9 cellular contexts compared by ENCODE assay signal in the genomic region with DNA sequence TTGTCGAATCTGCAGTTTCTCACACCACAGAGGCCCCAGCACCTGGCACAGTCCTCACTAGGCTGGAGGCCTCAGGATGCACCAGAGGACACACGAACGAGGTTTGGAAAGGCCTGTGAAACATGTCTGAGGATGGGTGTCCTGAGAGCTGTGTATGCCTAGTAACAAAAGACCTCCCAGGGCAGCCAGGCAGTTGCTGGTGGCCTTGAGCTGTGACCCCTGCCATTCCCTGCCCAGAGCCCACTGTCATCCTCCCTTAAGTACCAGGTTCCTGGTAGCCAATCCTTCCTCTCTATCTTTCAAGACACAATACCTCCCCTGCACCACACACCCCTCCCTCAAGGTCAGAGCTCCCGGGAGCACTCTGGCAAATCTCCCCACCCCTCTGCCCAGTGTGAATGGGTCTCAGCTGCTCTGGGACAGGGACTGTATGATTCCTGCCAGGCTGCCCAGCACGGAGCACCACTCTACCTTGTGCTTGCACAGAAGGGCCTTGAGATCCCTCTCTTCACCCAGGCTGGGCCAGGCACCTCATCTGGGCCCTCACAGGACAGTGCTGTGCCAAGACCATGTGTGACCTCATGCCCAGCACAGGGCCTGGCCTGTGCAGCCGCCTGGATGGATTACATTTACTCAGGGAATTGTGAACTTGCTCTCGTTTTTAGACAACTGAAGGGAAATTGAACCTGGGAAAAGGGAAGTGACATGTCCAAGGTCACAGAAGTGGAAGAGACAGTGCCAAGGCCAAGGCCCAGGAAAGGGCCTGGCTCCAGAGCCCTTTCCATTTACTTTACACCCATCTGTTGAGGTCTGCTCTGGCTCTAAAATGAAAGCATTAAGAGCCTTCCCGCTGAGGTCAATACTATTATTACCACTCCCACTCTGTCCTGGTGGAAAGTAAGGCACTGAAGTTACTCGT. TPM values are rescaled to one million over a fixed set of nuclear protein-coding genes. Genes with fewer than 3 reads are reported as not detected.
DNase-seq lines count a peak whose midpoint lies in the region; ATAC-seq and TF ChIP-seq lines count a peak whose summit lies in the region.
"Had no signal": no experiment of that assay in that cellular context is flagged by ENCODE, and none has a peak within 500 bp of the region (broad histone marks: within the 10 kb centered on the region; RNA-seq: fewer than 3 reads in every experiment).

No MANE protein-coding gene starts in this region.

- H3K27ac Mint-ChIP-seq in activated naive CD4-positive, alpha-beta T cell treated with anti-CD3 and anti-CD28 coated beads, Interleukin-2, amount 50 U/mL, for 24 hours = peak overlapping the region; percentile 94
- peak overlapping the region; percentile 94 for H3K27ac Mint-ChIP-seq in activated naive CD8-positive, alpha-beta T cell

- peaks cover 0 to 39% (median 24%) of the 10 kb centered on the region in 4 donors for H3K4me1 ChIP-seq in right lobe of liver
- H3K4me1 ChIP-seq in transverse colon = peaks cover 33 to 56% (median 42%) of the 10 kb centered on the region in 4 donors

- ATAC-seq in right lobe of liver = no peak

- no peak for DNase-seq in activated naive CD4-positive, alpha-beta T cell (lab: John Stamatoyannopoulos, UW)
- DNase-seq in right lobe of liver = peak in 1 of 3 donors; percentile 31
- no peak for DNase-seq in transverse colon
- DNase-seq in stimulated activated CD4-positive, alpha-beta T cell treated with anti-CD3 and anti-CD28 coated beads, Interleukin-2, amount 100 ng/mL, for 24 hours = no peak
- no peak for DNase-seq in NCI-H187 (lab: John Stamatoyannopoulos, UW)
- no peak for DNase-seq in hepatic stellate cell (ENCODE audit: low spot score)
- DNase-seq: activated gamma-delta T cell had no signal

- H3K4me3 Mint-ChIP-seq in activated naive CD4-positive, alpha-beta T cell treated with anti-CD3 and anti-CD28 coated beads, Interleukin-2, amount 50 U/mL, for 24 hours = peak overlapping the region; percentile 87
- peak overlapping the region; percentile 88 for H3K4me3 Mint-ChIP-seq in activated naive CD8-positive, alpha-beta T cell

- H3K27me3 ChIP-seq in right lobe of liver (no peaks in the 10 kb centered on the region), transverse colon (no peaks in the 10 kb centered on the region)

- H3K9me3 ChIP-seq in right lobe of liver (no peaks in the 10 kb centered on the region), transverse colon (no peaks in the 10 kb centered on the region)

- TF ChIP-seq CTCF in right lobe of liver (IDR thresholded peaks at IDR 0.05) (no peak), transverse colon (IDR thresholded peaks at IDR 0.05) (no peak)

- TF ChIP-seq EP300 in transverse colon (IDR thresholded peaks at IDR 0.05; ENCODE audit: low read depth) = no peak

- H3K36me3 ChIP-seq in right lobe of liver = no peaks in the 10 kb centered on the region
- no peaks in the 10 kb centered on the region for H3K36me3 ChIP-seq in transverse colon

- H3K27ac ChIP-seq in right lobe of liver = peak overlapping the region; percentile 76 to 93 (median 92)
- peak overlapping the region; percentile 94 to 98 (median 96) for H3K27ac ChIP-seq in transverse colon

- H3K4me3 ChIP-seq in right lobe of liver (peak overlapping the region; percentile 71 to 91 (median 88)), transverse colon (peak overlapping the region in 1 of 4 donors; percentile 84)

- in situ Hi-C loops in transverse colon (cut with MboI; ENCODE audit: low pct_ligation_motif_present in 1 of 4, low pct_unique_long_range_greater_than_20kb in 1 of 4, low sequenced_read_pairs in 3 of 4) = no loop called here

- no peaks in the 10 kb centered on the region for H3K9me3 Mint-ChIP-seq in activated naive CD4-positive, alpha-beta T cell treated with anti-CD3 and anti-CD28 coated beads, Interleukin-2, amount 50 U/mL, for 24 hours
- no peaks in the 10 kb centered on the region for H3K9me3 Mint-ChIP-seq in activated naive CD8-positive, alpha-beta T cell (ENCODE audit: low read depth)

- intact Hi-C loops in right lobe of liver (cut with DNase I) (no loop called here), transverse colon (cut with DNase I; ENCODE audit: low total_unique reads) (no loop called here)

- H3K4me1 Mint-ChIP-seq in activated naive CD4-positive, alpha-beta T cell treated with anti-CD3 and anti-CD28 coated beads, Interleukin-2, amount 50 U/mL, for 24 hours = peaks cover 57% of the 10 kb centered on the region
- H3K4me1 Mint-ChIP-seq in activated naive CD8-positive, alpha-beta T cell (ENCODE audit: low read depth) = peaks cover 40% of the 10 kb centered on the region

- H3K36me3 Mint-ChIP-seq in activated naive CD4-positive, alpha-beta T cell treated with anti-CD3 and anti-CD28 coated beads, Interleukin-2, amount 50 U/mL, for 24 hours = no peaks in the 10 kb centered on the region
- H3K36me3 Mint-ChIP-seq in activated naive CD8-positive, alpha-beta T cell = no peaks in the 10 kb centered on the region

- H3K27me3 Mint-ChIP-seq in activated naive CD4-positive, alpha-beta T cell treated with anti-CD3 and anti-CD28 coated beads, Interleukin-2, amount 50 U/mL, for 24 hours = no peaks in the 10 kb centered on the region
- H3K27me3 Mint-ChIP-seq in activated naive CD8-positive, alpha-beta T cell = no peaks in the 10 kb centered on the region

- no peak for TF ChIP-seq POLR2A in right lobe of liver (IDR thresholded peaks at IDR 0.05)
- no peak for TF ChIP-seq POLR2A in transverse colon (IDR thresholded peaks at IDR 0.05)

- 2% methylated on average over 5 of the region's 9 CpGs for WGBS in right lobe of liver (ENCODE audit: insufficient coverage, low coverage, low lambda C conversion rate, missing lambda C conversion rate)
- 45% methylated on average over 9 of the region's 9 CpGs; no CpG with 5 or more reads in 1 of the 2 donors for WGBS in transverse colon (ENCODE audit: low coverage in 1 of 2), 2 donors

RNA-seq across cellular contexts. Expression of a gene that starts 2.2 kb away (rescaled TPM):
- total RNA-seq in right lobe of liver = 10 to 100 TPM; 15.8 to 26.0 (median 22.5) TPM
- 10 to 100 TPM; 24.9 to 53.1 (median 27.4) TPM for total RNA-seq in transverse colon

RNA-seq across cellular contexts. Expression of a gene that starts 22.2 kb away (rescaled TPM):
- 10 to 100 TPM; 23.2 to 38.4 (median 30.8) TPM for total RNA-seq in right lobe of liver
- 100 to 1,000 TPM in 1 of 4 donors, 10 to 100 TPM in 3; 20.7 to 148 (median 39.2) TPM for total RNA-seq in transverse colon

RNA-seq across cellular contexts. Expression of a gene that starts 56.9 kb away (rescaled TPM):
- total RNA-seq in right lobe of liver (under 1 TPM in 2 of 6 experiments, not detected in 4; 0.42 to 0.46 TPM), transverse colon (not detected)
